1 cellular context compared by ENCODE assay signal in the genomic region with DNA sequence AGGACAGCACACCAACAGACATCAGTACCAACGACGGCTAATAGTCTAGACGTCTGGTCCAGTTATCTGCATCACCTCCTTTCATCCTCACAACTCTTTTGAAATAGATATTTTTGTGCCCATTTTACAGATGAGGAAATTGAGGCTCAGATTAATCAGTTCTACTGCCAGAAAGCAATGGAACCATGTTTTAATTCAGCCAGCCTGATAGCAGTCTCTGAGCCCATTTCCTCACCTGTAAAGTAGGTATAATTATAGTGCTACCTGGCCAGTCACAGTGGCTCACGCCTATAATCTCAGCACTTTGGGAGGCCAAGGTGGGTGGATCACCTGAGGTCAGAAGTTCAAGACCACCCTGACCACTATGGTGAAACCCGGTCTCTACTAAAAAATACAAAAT.
TF ChIP-seq lines count a peak whose summit lies in the region.

No MANE protein-coding gene starts in this region.

TF ChIP-seq in K562, 482 proteins besides CTCF, POLR2A, EP300 and RAD21:
- no peak for TF ChIP-seq NCOA1 (IDR thresholded peaks at IDR 0.05; ENCODE audit: low read depth)
- TF ChIP-seq RBM25 (IDR thresholded peaks at IDR 0.05; ENCODE audit: low read depth, low read length, severe bottlenecking), result peak; percentile 71
- peak; percentile 28; the same call in 1 of the 2 replicates for TF ChIP-seq BCOR (IDR thresholded peaks at IDR 0.05)
- 0 out of 2 replicates have a peak, but pooled peaks have one; percentile 17 for TF ChIP-seq ADNP (tag; IDR thresholded peaks at IDR 0.05)
- TF ChIP-seq ETS1 (conservative IDR thresholded peaks at IDR 0.05; ENCODE audit: control insufficient read depth, low read depth, low read length), result no peak
- TF ChIP-seq ZBTB11 (CRISPR knock-in tag; IDR thresholded peaks at IDR 0.05), result peak in 1 of 3 experiments; percentile 67; a peak in 2 of 6 replicates
